ENCODE assay signal across 8 cellular contexts in the genomic region with DNA sequence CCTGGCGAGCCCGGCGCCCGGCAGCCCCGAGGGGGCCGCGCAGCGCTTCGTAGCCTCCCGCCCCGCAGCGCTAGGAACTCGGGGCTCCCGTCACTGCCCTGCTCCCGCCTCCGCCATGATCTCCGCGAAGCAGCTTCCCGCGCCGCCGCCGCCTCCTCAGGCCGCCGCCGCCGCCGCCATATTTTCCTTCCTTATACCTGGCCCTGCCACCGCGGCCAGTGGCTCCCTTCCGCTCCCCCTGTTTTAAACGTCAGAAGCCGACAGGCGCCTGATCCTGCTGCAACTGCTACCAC. TPM values are rescaled to one million over a fixed set of nuclear protein-coding genes. Genes with fewer than 3 reads are reported as not detected.
DNase-seq lines count a peak whose midpoint lies in the region; ATAC-seq lines count a peak whose summit lies in the region.

No MANE protein-coding gene starts in this region.

- H3K27ac ChIP-seq in CD4-positive, CD25-positive, alpha-beta regulatory T cell (ENCODE audit: insufficient read depth, low read length, poor library complexity, severe bottlenecking): peak overlapping the region; percentile 99

- no peaks in the 10 kb centered on the region for H3K9me3 Mint-ChIP-seq in CD4-positive, CD25-positive, alpha-beta regulatory T cell
- no peaks in the 10 kb centered on the region for H3K9me3 Mint-ChIP-seq in activated naive CD8-positive, alpha-beta T cell treated with anti-CD3 and anti-CD28 coated beads for 36 hours
- no peaks in the 10 kb centered on the region for H3K9me3 Mint-ChIP-seq in stimulated activated naive CD8-positive, alpha-beta T cell treated with anti-CD3 and anti-CD28 coated beads, Interleukin-15, Interleukin-2, amounts not matched to agents 100 ng/mL and 50 ng/mL, for 24 hours

- peak; percentile 25 to 35 for ATAC-seq in CD4-positive, CD25-positive, alpha-beta regulatory T cell (ENCODE audit: low read depth in 2 of 2)
- peak; percentile 34 for ATAC-seq in GM19438 (IDR thresholded peaks at IDR 0.05; ENCODE audit: low read depth, unreplicated experiment)
- peak; percentile 10 for ATAC-seq in HG03457 (IDR thresholded peaks at IDR 0.05; ENCODE audit: unreplicated experiment)

- H3K4me1 Mint-ChIP-seq in CD4-positive, CD25-positive, alpha-beta regulatory T cell: peaks cover 13 to 40% (median 33%) of the 10 kb centered on the region in 4 donors
- peaks cover 20% of the 10 kb centered on the region for H3K4me1 Mint-ChIP-seq in activated naive CD8-positive, alpha-beta T cell treated with anti-CD3 and anti-CD28 coated beads for 36 hours
- H3K4me1 Mint-ChIP-seq in stimulated activated naive CD8-positive, alpha-beta T cell treated with anti-CD3 and anti-CD28 coated beads, Interleukin-15, Interleukin-2, amounts not matched to agents 100 ng/mL and 50 ng/mL, for 24 hours (ENCODE audit: low read depth): peaks cover 37% of the 10 kb centered on the region

- no peaks in the 10 kb centered on the region for H3K9me3 ChIP-seq in CD4-positive, CD25-positive, alpha-beta regulatory T cell (ENCODE audit: control insufficient read depth in 2 of 2, low read length in 2 of 2)
- no peaks in the 10 kb centered on the region for H3K9me3 ChIP-seq in iPS-18c (ENCODE audit: control insufficient read depth, insufficient read depth, low read length)

- peak overlapping the region; percentile 99 to 100 (median 100) for H3K27ac Mint-ChIP-seq in CD4-positive, CD25-positive, alpha-beta regulatory T cell
- H3K27ac Mint-ChIP-seq in activated naive CD8-positive, alpha-beta T cell treated with anti-CD3 and anti-CD28 coated beads for 36 hours: peak overlapping the region; percentile 100
- peak overlapping the region; percentile 100 for H3K27ac Mint-ChIP-seq in stimulated activated naive CD8-positive, alpha-beta T cell treated with anti-CD3 and anti-CD28 coated beads, Interleukin-15, Interleukin-2, amounts not matched to agents 100 ng/mL and 50 ng/mL, for 24 hours

- peak overlapping the region; percentile 99 to 100 (median 100) for H3K4me3 Mint-ChIP-seq in CD4-positive, CD25-positive, alpha-beta regulatory T cell
- peak overlapping the region; percentile 100 for H3K4me3 Mint-ChIP-seq in activated naive CD8-positive, alpha-beta T cell treated with anti-CD3 and anti-CD28 coated beads for 36 hours
- H3K4me3 Mint-ChIP-seq in stimulated activated naive CD8-positive, alpha-beta T cell treated with anti-CD3 and anti-CD28 coated beads, Interleukin-15, Interleukin-2, amounts not matched to agents 100 ng/mL and 50 ng/mL, for 24 hours: peak overlapping the region; percentile 93

- no peaks in the 10 kb centered on the region for H3K27me3 ChIP-seq in CD4-positive, CD25-positive, alpha-beta regulatory T cell (ENCODE audit: control insufficient read depth, insufficient read depth, low read length)

- peaks cover 18% of the 10 kb centered on the region for H3K36me3 Mint-ChIP-seq in CD4-positive, CD25-positive, alpha-beta regulatory T cell
- H3K36me3 Mint-ChIP-seq in activated naive CD8-positive, alpha-beta T cell treated with anti-CD3 and anti-CD28 coated beads for 36 hours: peaks cover 39% of the 10 kb centered on the region
- H3K36me3 Mint-ChIP-seq in stimulated activated naive CD8-positive, alpha-beta T cell treated with anti-CD3 and anti-CD28 coated beads, Interleukin-15, Interleukin-2, amounts not matched to agents 100 ng/mL and 50 ng/mL, for 24 hours (ENCODE audit: low read depth): peaks cover 38% of the 10 kb centered on the region

- peaks cover 12% of the 10 kb centered on the region for H3K36me3 ChIP-seq in CD4-positive, CD25-positive, alpha-beta regulatory T cell (ENCODE audit: control insufficient read depth, insufficient read depth, low read length)

- H3K27me3 Mint-ChIP-seq in CD4-positive, CD25-positive, alpha-beta regulatory T cell: no peaks in the 10 kb centered on the region
- no peaks in the 10 kb centered on the region for H3K27me3 Mint-ChIP-seq in activated naive CD8-positive, alpha-beta T cell treated with anti-CD3 and anti-CD28 coated beads for 36 hours
- H3K27me3 Mint-ChIP-seq in stimulated activated naive CD8-positive, alpha-beta T cell treated with anti-CD3 and anti-CD28 coated beads, Interleukin-15, Interleukin-2, amounts not matched to agents 100 ng/mL and 50 ng/mL, for 24 hours: no peaks in the 10 kb centered on the region

- H3K4me3 ChIP-seq in CD4-positive, CD25-positive, alpha-beta regulatory T cell (ENCODE audit: low read depth, low read length): peak overlapping the region; percentile 51
- H3K4me3 ChIP-seq in iPS-18c (ENCODE audit: insufficient read depth, low read depth, low read length): peak overlapping the region; percentile 90

- peaks cover 43% of the 10 kb centered on the region for H3K4me1 ChIP-seq in CD4-positive, CD25-positive, alpha-beta regulatory T cell (ENCODE audit: control insufficient read depth, insufficient read depth, low read length, poor library complexity, severe bottlenecking)

- no peak for DNase-seq in CD4-positive, CD25-positive, alpha-beta regulatory T cell
- no peak for DNase-seq in activated naive CD8-positive, alpha-beta T cell treated with anti-CD3 and anti-CD28 coated beads for 36 hours
- DNase-seq in NCI-H82 (lab: John Stamatoyannopoulos, UW) (no peak), ecto neural progenitor cell (ENCODE audit: low spot score) (no peak)

RNA-seq across cellular contexts. Expression of a gene that starts 0.3 kb away (rescaled TPM):
- total RNA-seq in CD4-positive, CD25-positive, alpha-beta regulatory T cell: 239 TPM
- polyA plus RNA-seq in CD4-positive, CD25-positive, alpha-beta regulatory T cell: 100 to 1,000 TPM in 2 of 4 donors, 10 to 100 TPM in 2; 94.9 to 108 (median 101) TPM
- 100 to 1,000 TPM; 122 TPM for total RNA-seq in activated naive CD8-positive, alpha-beta T cell treated with anti-CD3 and anti-CD28 coated beads for 36 hours
